In genomic region chr3:142888484-142889262, GRCh38 we compare ENCODE assay signal across 1 cellular context.
TF ChIP-seq lines count a peak whose summit lies in the region.

Gene PCOLCE2 (minus strand): TSS chr3:142889083. CDS start chr3:142888896, 187 bp downstream.

TF ChIP-seq in H1, 55 proteins besides CTCF, POLR2A, EP300 and RAD21 (continued from another document):
- TF ChIP-seq TAF1 (IDR thresholded peaks at IDR 0.05; ENCODE audit: low read depth, low read length) (peak; percentile 49), PHF8 (conservative IDR thresholded peaks at IDR 0.05; ENCODE audit: low read depth, low read length) (peak; percentile 41; the same call in 1 of the 2 replicates), NANOG (IDR thresholded peaks at IDR 0.05; ENCODE audit: insufficient read depth, low read depth, low read length, poor library complexity, severe bottlenecking) (no peak), POLR2AphosphoS5 (IDR thresholded peaks at IDR 0.05; ENCODE audit: low read depth, low read length) (peak; percentile 59; the same call in 1 of the 2 replicates), MAX (IDR thresholded peaks at IDR 0.05) (peak; percentile 98), SIN3A (conservative IDR thresholded peaks at IDR 0.05 in 1 of 2, IDR thresholded peaks at IDR 0.05 in 1 of 2; ENCODE audit: low read depth in 1 of 2, low read length in 2 of 2) (0 out of 4 replicates have a peak, but pooled peaks of 1 of the 2 experiments have one; percentile 50), CEBPB (IDR thresholded peaks at IDR 0.05; ENCODE audit: low read depth, low read length) (no peak), KDM4A (IDR thresholded peaks at IDR 0.05; ENCODE audit: low read depth, low read length, severe bottlenecking) (peak; percentile 99), EZH2 (IDR thresholded peaks at IDR 0.05; ENCODE audit: low read depth, low read length, severe bottlenecking) (peak; percentile 25), E2F6 (IDR thresholded peaks at IDR 0.05) (peak; percentile 95), RNF2 (IDR thresholded peaks at IDR 0.05; ENCODE audit: borderline replicate concordance, low read depth, low read length, missing control alignments, poor library complexity, severe bottlenecking) (peak; percentile 31), SUZ12 (IDR thresholded peaks at IDR 0.05; ENCODE audit: low read length) (peak; percentile 40; the same call in 1 of the 2 replicates), SRF (IDR thresholded peaks at IDR 0.05; ENCODE audit: low read depth, low read length) (no peak), CTBP2 (IDR thresholded peaks at IDR 0.05; ENCODE audit: borderline replicate concordance, insufficient read depth, insufficient read length, low read length) (peak; percentile 14), RBBP5 (IDR thresholded peaks at IDR 0.05; ENCODE audit: borderline replicate concordance, low read depth, low read length) (peak; percentile 98)
